Comparison of ENCODE assay signal across 15 cellular contexts in genomic region chr1:22249928-22250680, GRCh38.
"Had no signal": no experiment of that assay in that cellular context is flagged by ENCODE, and none has a peak within 500 bp of the region (broad histone marks: within the 10 kb centered on the region; RNA-seq: fewer than 3 reads in every experiment).

No MANE protein-coding gene starts in this region.

- FAIRE-seq: bronchial epithelial cell, endometrium, keratinocyte had no signal

- H3K9me3 Mint-ChIP-seq: neural crest cell had no signal

- H3K79me2 ChIP-seq: hepatocyte had no signal

- H2AFZ ChIP-seq: hepatocyte had no signal

- H3K4me3 ChIP-seq: esophagus muscularis mucosa, hepatocyte, left ventricle myocardium inferior, thoracic aorta, uterus had no signal

- H3K27ac ChIP-seq: esophagus muscularis mucosa, hepatocyte, left ventricle myocardium inferior, thoracic aorta, uterus had no signal

- DNase-seq: activated CD4-positive, CD25-positive, alpha-beta regulatory T cell treated with anti-CD3 and anti-CD28 coated beads, Interleukin-2, amount 50 U/mL, for 72 hours; activated naive CD4-positive, alpha-beta T cell; anterior cingulate cortex; left ventricle myocardium inferior; stimulated activated CD4-positive, alpha-beta T cell treated with anti-CD3 and anti-CD28 coated beads, Interleukin-12 subunit alpha, Interleukin-12 subunit beta, amount 100 ng/mL, for 4 hours; stimulated activated CD4-positive, alpha-beta T cell treated with anti-CD3 and anti-CD28 coated beads, Interleukin-2, amount 100 ng/mL, for 24 hours; T1000; uterus had no signal

- H3K9me3 ChIP-seq: esophagus muscularis mucosa, left ventricle myocardium inferior, thoracic aorta, uterus had no signal

- H3K27me3 ChIP-seq: hepatocyte, uterus had no signal

- H3K36me3 ChIP-seq: esophagus muscularis mucosa, left ventricle myocardium inferior, thoracic aorta, uterus had no signal

- H3K4me1 ChIP-seq: esophagus muscularis mucosa, left ventricle myocardium inferior, uterus had no signal

- H3K4me2 ChIP-seq: hepatocyte had no signal

- H3K4me3 Mint-ChIP-seq: neural crest cell had no signal
